1 cellular context compared by ENCODE assay signal in genomic region chr18:44497757-44498490, GRCh38.
TF ChIP-seq lines count a peak whose summit lies in the region.

No MANE protein-coding gene starts in this region.

TF ChIP-seq in SK-N-SH treated with all-trans-retinoic acid at 6 μM for 48 hours, 23 proteins besides CTCF, POLR2A, EP300 and RAD21 (continued from another document):
- TF ChIP-seq TCF4 (CRISPR knock-in tag; IDR thresholded peaks at IDR 0.05; ENCODE audit: borderline replicate concordance) (no peak), ZNF70 (CRISPR knock-in tag; IDR thresholded peaks at IDR 0.05) (no peak), PPARA (CRISPR knock-in tag; IDR thresholded peaks at IDR 0.05; ENCODE audit: borderline replicate concordance) (no peak), RARB (CRISPR knock-in tag; IDR thresholded peaks at IDR 0.05) (peak; percentile 42; the same call in 1 of the 2 replicates), TOX (CRISPR knock-in tag; IDR thresholded peaks at IDR 0.05; ENCODE audit: borderline replicate concordance) (peak; percentile 61; the same call in 1 of the 2 replicates), CSRNP3 (CRISPR knock-in tag; IDR thresholded peaks at IDR 0.05) (no peak), PATZ1 (CRISPR knock-in tag; IDR thresholded peaks at IDR 0.05; ENCODE audit: borderline replicate concordance) (no peak)
